ENCODE assay signal across 1 cellular context in the genomic region with DNA sequence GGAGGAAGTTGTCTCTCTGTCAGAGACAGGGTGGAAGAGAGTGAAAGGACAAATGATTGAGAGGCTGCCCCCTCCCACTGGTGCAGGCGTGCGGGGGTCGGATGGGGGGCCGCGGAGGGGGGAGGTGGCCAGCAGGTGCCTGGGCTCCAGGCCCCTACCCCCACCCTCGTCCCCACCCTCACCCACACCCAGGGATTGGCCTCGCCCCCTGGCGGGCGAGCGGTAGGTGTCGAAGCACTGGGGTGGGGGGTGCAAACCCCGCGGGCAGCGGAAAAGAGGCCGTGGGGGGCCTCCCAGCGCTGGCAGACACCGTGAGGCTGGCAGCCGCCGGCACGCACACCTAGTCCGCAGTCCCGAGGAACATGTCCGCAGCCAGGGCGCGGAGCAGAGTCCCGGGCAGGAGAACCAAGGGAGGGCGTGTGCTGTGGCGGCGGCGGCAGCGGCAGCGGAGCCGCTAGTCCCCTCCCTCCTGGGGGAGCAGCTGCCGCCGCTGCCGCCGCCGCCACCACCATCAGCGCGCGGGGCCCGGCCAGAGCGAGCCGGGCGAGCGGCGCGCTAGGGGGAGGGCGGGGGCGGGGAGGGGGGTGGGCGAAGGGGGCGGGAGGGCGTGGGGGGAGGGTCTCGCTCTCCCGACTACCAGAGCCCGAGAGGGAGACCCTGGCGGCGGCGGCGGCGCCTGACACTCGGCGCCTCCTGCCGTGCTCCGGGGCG.
TF ChIP-seq lines count a peak whose summit lies in the region.

A gene (plus strand): TSS at position 682 of the 711 bp plus-strand sequence. CDS start 32 bp downstream, outside the sequence.

TF ChIP-seq in GM12878, 131 proteins besides CTCF, POLR2A, EP300 and RAD21 (continued from another document):
- 0 out of 2 replicates have a peak, but pooled peaks have one; percentile 45 for TF ChIP-seq EED (IDR thresholded peaks at IDR 0.05; ENCODE audit: low read depth)
- TF ChIP-seq LARP7 (IDR thresholded peaks at IDR 0.05), result peak; percentile 77
- TF ChIP-seq GATAD2B (conservative IDR thresholded peaks at IDR 0.05; ENCODE audit: low read depth), result peak; percentile 90
- TF ChIP-seq ZNF24 (IDR thresholded peaks at IDR 0.05), result no peak
- TF ChIP-seq ZNF274 (IDR thresholded peaks at IDR 0.05; ENCODE audit: insufficient read depth, insufficient read length), result no peak
- TF ChIP-seq, protein P1, sequence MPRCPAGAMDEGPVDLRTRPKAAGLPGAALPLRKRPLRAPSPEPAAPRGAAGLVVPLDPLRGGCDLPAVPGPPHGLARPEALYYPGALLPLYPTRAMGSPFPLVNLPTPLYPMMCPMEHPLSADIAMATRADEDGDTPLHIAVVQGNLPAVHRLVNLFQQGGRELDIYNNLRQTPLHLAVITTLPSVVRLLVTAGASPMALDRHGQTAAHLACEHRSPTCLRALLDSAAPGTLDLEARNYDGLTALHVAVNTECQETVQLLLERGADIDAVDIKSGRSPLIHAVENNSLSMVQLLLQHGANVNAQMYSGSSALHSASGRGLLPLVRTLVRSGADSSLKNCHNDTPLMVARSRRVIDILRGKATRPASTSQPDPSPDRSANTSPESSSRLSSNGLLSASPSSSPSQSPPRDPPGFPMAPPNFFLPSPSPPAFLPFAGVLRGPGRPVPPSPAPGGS (IDR thresholded peaks at IDR 0.05; ENCODE audit: borderline replicate concordance, insufficient read depth, low read depth, low read length, poor library complexity, severe bottlenecking), result peak; percentile 38
- peak in 1 of 2 experiments; percentile 68; a peak in 2 of 3 replicates for TF ChIP-seq EGR1 (IDR thresholded peaks at IDR 0.05; ENCODE audit: borderline replicate concordance in 1 of 2, low read depth in 2 of 2, low read length in 2 of 2)
- no peak for TF ChIP-seq RAD51 (IDR thresholded peaks at IDR 0.05)
- TF ChIP-seq TBL1XR1 (IDR thresholded peaks at IDR 0.05; ENCODE audit: low read depth, low read length), result no peak
- TF ChIP-seq MTA2 (IDR thresholded peaks at IDR 0.05; ENCODE audit: low read depth), result peak; percentile 31; the same call in 1 of the 2 replicates
- TF ChIP-seq MEF2B (IDR thresholded peaks at IDR 0.05; ENCODE audit: partially characterized antibody, poor library complexity, severe bottlenecking), result peak; percentile 39
- peak; percentile 24 for TF ChIP-seq RELA (IDR thresholded peaks at IDR 0.05; ENCODE audit: borderline replicate concordance, partially characterized antibody)
- no peak for TF ChIP-seq RFX5 (IDR thresholded peaks at IDR 0.05; ENCODE audit: low read depth, low read length)
- TF ChIP-seq, protein P2, sequence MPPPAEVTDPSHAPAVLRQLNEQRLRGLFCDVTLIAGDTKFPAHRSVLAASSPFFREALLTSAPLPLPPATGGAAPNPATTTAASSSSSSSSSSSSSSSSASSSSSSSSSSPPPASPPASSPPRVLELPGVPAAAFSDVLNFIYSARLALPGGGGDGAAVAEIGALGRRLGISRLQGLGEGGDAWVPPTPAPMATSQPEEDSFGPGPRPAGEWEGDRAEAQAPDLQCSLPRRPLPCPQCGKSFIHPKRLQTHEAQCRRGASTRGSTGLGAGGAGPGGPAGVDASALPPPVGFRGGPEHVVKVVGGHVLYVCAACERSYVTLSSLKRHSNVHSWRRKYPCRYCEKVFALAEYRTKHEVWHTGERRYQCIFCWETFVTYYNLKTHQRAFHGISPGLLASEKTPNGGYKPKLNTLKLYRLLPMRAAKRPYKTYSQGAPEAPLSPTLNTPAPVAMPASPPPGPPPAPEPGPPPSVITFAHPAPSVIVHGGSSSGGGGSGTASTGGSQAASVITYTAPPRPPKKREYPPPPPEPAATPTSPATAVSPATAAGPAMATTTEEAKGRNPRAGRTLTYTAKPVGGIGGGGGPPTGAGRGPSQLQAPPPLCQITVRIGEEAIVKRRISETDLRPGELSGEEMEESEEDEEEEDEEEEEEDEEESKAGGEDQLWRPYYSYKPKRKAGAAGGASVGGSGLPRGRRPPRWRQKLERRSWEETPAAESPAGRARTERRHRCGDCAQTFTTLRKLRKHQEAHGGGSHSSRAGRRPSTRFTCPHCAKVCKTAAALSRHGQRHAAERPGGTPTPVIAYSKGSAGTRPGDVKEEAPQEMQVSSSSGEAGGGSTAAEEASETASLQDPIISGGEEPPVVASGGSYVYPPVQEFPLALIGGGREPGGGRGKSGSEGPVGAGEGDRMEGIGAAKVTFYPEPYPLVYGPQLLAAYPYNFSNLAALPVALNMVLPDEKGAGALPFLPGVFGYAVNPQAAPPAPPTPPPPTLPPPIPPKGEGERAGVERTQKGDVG (CRISPR knock-in tag; IDR thresholded peaks at IDR 0.05), result no peak
- 0 out of 2 replicates have a peak, but pooled peaks have one; percentile 52 for TF ChIP-seq SIN3A (IDR thresholded peaks at IDR 0.05; ENCODE audit: low read depth, low read length)
- TF ChIP-seq, protein P3, sequence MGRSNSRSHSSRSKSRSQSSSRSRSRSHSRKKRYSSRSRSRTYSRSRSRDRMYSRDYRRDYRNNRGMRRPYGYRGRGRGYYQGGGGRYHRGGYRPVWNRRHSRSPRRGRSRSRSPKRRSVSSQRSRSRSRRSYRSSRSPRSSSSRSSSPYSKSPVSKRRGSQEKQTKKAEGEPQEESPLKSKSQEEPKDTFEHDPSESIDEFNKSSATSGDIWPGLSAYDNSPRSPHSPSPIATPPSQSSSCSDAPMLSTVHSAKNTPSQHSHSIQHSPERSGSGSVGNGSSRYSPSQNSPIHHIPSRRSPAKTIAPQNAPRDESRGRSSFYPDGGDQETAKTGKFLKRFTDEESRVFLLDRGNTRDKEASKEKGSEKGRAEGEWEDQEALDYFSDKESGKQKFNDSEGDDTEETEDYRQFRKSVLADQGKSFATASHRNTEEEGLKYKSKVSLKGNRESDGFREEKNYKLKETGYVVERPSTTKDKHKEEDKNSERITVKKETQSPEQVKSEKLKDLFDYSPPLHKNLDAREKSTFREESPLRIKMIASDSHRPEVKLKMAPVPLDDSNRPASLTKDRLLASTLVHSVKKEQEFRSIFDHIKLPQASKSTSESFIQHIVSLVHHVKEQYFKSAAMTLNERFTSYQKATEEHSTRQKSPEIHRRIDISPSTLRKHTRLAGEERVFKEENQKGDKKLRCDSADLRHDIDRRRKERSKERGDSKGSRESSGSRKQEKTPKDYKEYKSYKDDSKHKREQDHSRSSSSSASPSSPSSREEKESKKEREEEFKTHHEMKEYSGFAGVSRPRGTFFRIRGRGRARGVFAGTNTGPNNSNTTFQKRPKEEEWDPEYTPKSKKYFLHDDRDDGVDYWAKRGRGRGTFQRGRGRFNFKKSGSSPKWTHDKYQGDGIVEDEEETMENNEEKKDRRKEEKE (IDR thresholded peaks at IDR 0.05), result no peak
- no peak for TF ChIP-seq BCL11A (IDR thresholded peaks at IDR 0.05; ENCODE audit: low read depth, low read length)
- no peak for TF ChIP-seq SMAD5 (IDR thresholded peaks at IDR 0.05; ENCODE audit: low read depth)
- no peak for TF ChIP-seq HCFC1 (IDR thresholded peaks at IDR 0.05; ENCODE audit: low read length)
- TF ChIP-seq, protein P4, sequence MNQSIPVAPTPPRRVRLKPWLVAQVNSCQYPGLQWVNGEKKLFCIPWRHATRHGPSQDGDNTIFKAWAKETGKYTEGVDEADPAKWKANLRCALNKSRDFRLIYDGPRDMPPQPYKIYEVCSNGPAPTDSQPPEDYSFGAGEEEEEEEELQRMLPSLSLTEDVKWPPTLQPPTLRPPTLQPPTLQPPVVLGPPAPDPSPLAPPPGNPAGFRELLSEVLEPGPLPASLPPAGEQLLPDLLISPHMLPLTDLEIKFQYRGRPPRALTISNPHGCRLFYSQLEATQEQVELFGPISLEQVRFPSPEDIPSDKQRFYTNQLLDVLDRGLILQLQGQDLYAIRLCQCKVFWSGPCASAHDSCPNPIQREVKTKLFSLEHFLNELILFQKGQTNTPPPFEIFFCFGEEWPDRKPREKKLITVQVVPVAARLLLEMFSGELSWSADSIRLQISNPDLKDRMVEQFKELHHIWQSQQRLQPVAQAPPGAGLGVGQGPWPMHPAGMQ (IDR thresholded peaks at IDR 0.05; ENCODE audit: borderline replicate concordance), result no peak
- TF ChIP-seq SP1 (IDR thresholded peaks at IDR 0.05; ENCODE audit: low read depth, low read length), result no peak
- no peak for TF ChIP-seq FOXM1 (IDR thresholded peaks at IDR 0.05; ENCODE audit: low read depth, low read length)
- TF ChIP-seq, protein P5, sequence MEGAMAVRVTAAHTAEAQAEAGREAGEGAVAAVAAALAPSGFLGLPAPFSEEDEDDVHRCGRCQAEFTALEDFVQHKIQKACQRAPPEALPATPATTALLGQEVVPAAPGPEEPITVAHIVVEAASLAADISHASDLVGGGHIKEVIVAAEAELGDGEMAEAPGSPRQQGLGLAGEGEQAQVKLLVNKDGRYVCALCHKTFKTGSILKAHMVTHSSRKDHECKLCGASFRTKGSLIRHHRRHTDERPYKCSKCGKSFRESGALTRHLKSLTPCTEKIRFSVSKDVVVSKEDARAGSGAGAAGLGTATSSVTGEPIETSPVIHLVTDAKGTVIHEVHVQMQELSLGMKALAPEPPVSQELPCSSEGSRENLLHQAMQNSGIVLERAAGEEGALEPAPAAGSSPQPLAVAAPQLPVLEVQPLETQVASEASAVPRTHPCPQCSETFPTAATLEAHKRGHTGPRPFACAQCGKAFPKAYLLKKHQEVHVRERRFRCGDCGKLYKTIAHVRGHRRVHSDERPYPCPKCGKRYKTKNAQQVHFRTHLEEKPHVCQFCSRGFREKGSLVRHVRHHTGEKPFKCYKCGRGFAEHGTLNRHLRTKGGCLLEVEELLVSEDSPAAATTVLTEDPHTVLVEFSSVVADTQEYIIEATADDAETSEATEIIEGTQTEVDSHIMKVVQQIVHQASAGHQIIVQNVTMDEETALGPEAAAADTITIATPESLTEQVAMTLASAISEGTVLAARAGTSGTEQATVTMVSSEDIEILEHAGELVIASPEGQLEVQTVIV (IDR thresholded peaks at IDR 0.05; ENCODE audit: borderline replicate concordance, partially characterized antibody), result no peak
- TF ChIP-seq, protein P6, sequence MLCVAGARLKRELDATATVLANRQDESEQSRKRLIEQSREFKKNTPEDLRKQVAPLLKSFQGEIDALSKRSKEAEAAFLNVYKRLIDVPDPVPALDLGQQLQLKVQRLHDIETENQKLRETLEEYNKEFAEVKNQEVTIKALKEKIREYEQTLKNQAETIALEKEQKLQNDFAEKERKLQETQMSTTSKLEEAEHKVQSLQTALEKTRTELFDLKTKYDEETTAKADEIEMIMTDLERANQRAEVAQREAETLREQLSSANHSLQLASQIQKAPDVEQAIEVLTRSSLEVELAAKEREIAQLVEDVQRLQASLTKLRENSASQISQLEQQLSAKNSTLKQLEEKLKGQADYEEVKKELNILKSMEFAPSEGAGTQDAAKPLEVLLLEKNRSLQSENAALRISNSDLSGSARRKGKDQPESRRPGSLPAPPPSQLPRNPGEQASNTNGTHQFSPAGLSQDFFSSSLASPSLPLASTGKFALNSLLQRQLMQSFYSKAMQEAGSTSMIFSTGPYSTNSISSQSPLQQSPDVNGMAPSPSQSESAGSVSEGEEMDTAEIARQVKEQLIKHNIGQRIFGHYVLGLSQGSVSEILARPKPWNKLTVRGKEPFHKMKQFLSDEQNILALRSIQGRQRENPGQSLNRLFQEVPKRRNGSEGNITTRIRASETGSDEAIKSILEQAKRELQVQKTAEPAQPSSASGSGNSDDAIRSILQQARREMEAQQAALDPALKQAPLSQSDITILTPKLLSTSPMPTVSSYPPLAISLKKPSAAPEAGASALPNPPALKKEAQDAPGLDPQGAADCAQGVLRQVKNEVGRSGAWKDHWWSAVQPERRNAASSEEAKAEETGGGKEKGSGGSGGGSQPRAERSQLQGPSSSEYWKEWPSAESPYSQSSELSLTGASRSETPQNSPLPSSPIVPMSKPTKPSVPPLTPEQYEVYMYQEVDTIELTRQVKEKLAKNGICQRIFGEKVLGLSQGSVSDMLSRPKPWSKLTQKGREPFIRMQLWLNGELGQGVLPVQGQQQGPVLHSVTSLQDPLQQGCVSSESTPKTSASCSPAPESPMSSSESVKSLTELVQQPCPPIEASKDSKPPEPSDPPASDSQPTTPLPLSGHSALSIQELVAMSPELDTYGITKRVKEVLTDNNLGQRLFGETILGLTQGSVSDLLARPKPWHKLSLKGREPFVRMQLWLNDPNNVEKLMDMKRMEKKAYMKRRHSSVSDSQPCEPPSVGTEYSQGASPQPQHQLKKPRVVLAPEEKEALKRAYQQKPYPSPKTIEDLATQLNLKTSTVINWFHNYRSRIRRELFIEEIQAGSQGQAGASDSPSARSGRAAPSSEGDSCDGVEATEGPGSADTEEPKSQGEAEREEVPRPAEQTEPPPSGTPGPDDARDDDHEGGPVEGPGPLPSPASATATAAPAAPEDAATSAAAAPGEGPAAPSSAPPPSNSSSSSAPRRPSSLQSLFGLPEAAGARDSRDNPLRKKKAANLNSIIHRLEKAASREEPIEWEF (IDR thresholded peaks at IDR 0.05; ENCODE audit: insufficient replicate concordance, low read depth, low read length), result no peak
